Comparison of ENCODE assay signal across 8 cellular contexts in the genomic region with DNA sequence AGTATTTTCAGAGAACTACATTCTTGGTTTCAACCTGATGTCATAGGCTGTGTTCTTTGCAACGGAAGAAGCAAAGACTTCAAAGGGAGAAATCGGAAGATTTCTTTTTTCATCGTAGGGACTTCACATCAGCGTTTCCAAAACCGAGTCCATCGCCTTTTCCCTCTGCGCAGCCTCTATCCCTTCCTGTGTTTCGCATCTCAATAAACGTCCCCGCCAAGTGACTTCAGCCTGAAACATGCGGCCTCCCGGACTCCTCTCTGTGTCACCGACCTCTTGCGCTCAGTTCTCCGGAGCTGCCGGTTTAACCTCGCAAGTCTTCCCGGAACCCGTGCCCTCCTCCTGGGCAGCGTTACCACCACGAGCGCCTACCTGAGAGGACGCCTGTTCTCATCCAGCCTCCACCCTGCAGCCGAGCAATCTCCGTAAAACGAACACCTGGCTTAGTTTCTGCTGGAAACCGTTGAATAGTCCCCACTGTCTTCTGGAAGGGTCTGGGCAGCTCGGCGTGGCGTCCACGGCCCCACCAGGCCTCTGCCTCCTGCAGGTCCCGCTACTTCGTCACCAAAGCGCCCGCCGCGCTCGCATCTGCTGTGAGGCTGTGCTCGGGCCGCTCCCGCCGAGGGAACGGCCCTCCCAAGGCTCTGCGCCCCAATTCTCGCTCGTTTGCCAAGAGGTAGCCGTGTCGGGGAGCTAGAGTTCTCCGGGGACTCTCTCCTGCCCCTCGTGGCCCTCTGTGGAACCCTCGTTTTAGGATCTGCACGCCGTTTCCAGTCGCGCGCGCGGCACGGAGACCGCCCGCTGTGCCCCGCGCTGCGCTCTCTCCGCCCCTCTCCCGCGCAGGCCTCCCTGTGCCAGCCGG. TPM values are rescaled to one million over a fixed set of nuclear protein-coding genes. Genes with fewer than 3 reads are reported as not detected.
DNase-seq lines count a peak whose midpoint lies in the region; ATAC-seq, FAIRE-seq and TF ChIP-seq lines count a peak whose summit lies in the region.

A gene with protein sequence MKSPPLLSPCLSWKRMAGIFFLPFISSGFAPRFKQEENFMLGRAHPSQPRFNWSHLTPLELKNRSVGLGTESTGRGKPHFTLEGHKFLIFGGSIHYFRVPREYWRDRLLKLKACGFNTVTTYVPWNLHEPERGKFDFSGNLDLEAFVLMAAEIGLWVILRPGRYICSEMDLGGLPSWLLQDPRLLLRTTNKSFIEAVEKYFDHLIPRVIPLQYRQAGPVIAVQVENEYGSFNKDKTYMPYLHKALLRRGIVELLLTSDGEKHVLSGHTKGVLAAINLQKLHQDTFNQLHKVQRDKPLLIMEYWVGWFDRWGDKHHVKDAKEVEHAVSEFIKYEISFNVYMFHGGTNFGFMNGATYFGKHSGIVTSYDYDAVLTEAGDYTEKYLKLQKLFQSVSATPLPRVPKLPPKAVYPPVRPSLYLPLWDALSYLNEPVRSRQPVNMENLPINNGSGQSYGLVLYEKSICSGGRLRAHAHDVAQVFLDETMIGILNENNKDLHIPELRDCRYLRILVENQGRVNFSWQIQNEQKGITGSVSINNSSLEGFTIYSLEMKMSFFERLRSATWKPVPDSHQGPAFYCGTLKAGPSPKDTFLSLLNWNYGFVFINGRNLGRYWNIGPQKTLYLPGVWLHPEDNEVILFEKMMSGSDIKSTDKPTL (plus strand): TSS at position 846 of the 862 bp plus-strand sequence. CDS start 362 bp downstream, outside the sequence.

- peak; percentile 65 for DNase-seq in A673 (ENCODE audit: low spot score)
- DNase-seq in activated CD4-positive, alpha-beta T cell treated with anti-CD3 and anti-CD28 coated beads for 48 hours = peak; percentile 87
- DNase-seq in memory B cell (ENCODE audit: low spot score in 2 of 2) = peak; percentile 31 to 38
- peak; percentile 57 for DNase-seq in stimulated activated CD8-positive, alpha-beta memory T cell treated with anti-CD3 and anti-CD28 coated beads, Interleukin-12 subunit alpha, Interleukin-12 subunit beta, amount 100 ng/mL, for 4 hours (ENCODE audit: low read depth)
- no peak for DNase-seq in HTR-8/SVneo (ENCODE audit: insufficient read length, low spot score)

- H3K4me1 ChIP-seq in A673 (ENCODE audit: insufficient read depth, low read length, poor library complexity, severe bottlenecking) = no peaks in the 10 kb centered on the region
- H3K4me1 ChIP-seq in HUES6 (ENCODE audit: control insufficient read depth, insufficient read depth, low read length) = peaks cover 42% of the 10 kb centered on the region

- CTCF ChIA-PET in A673 (lab: Charles Lee) = interaction anchor here (0.7 to 1.3 kb wide), 2 partner anchors 9 to 14 kb away, joined by 3 to 7 read pairs; no protein-coding TSS in a partner anchor

- peak within 1 kb of the TSS; percentile 75 for H3K9ac ChIP-seq in HUES6 (ENCODE audit: low read length)

- 0 out of 2 replicates have a peak, but pooled peaks have one; percentile 51 for TF ChIP-seq CTCF in A673 (conservative IDR thresholded peaks at IDR 0.05; ENCODE audit: low read depth, low read length)

- peaks cover 86% of the 10 kb centered on the region for H3K27me3 Mint-ChIP-seq in dendritic cell treated with granulocyte-macrophage colony-stimulating factor and Interleukin-4, amounts not matched to agents 40 ng/mL and 50 ng/mL, for 4 days
- H3K27me3 Mint-ChIP-seq in memory B cell = peaks cover 38% of the 10 kb centered on the region

- H3K27ac Mint-ChIP-seq in dendritic cell treated with granulocyte-macrophage colony-stimulating factor and Interleukin-4, amounts not matched to agents 40 ng/mL and 50 ng/mL, for 4 days = no peak within 1 kb of the TSS
- H3K27ac Mint-ChIP-seq in memory B cell = no peak within 1 kb of the TSS

- no peak within 1 kb of the TSS for H3K27ac ChIP-seq in A673 (ENCODE audit: low read depth, low read length, poor library complexity, severe bottlenecking)
- peak within 1 kb of the TSS; percentile 44; the same call in 1 of the 2 replicates for H3K27ac ChIP-seq in HUES6 (ENCODE audit: low read depth, low read length)

- H3K4me3 ChIP-seq in A673 (ENCODE audit: low read depth, low read length, poor library complexity, severe bottlenecking) (peak within 1 kb of the TSS; percentile 41), HUES6 (ENCODE audit: low read depth, low read length) (peak within 1 kb of the TSS; percentile 78)

- no peaks in the 10 kb centered on the region for H3K36me3 Mint-ChIP-seq in dendritic cell treated with granulocyte-macrophage colony-stimulating factor and Interleukin-4, amounts not matched to agents 40 ng/mL and 50 ng/mL, for 4 days (ENCODE audit: low read depth)
- no peaks in the 10 kb centered on the region for H3K36me3 Mint-ChIP-seq in memory B cell

- H3K27me3 ChIP-seq in A673 (replicated peaks; ENCODE audit: insufficient read depth, low read depth, low read length, poor library complexity) (peaks cover 90% of the 10 kb centered on the region), HUES6 (ENCODE audit: control insufficient read depth, insufficient read depth, low read length) (peaks cover 25% of the 10 kb centered on the region)

- intact Hi-C loops in A673 (cut with micrococcal nuclease; ENCODE audit: unreplicated experiment) = no loop called here
- intact Hi-C loops in dendritic cell treated with granulocyte-macrophage colony-stimulating factor and Interleukin-4, amounts not matched to agents 40 ng/mL and 50 ng/mL, for 4 days (cut with micrococcal nuclease) = no loop called here

- H3K36me3 ChIP-seq in A673 (ENCODE audit: insufficient read depth, low read length, poor library complexity, severe bottlenecking) = no peaks in the 10 kb centered on the region
- peaks cover 9% of the 10 kb centered on the region; the same call in 1 of the 2 replicates for H3K36me3 ChIP-seq in HUES6 (ENCODE audit: control insufficient read depth, insufficient read depth, low read length)

- ATAC-seq in GM18907 (IDR thresholded peaks at IDR 0.05; ENCODE audit: unreplicated experiment) (peak; percentile 71), memory B cell (ENCODE audit: low read depth) (peak; percentile 85)

- H3K9me3 ChIP-seq in A673 (ENCODE audit: low read depth, low read length, poor library complexity, severe bottlenecking) (no peaks in the 10 kb centered on the region), HUES6 (ENCODE audit: control insufficient read depth, insufficient read depth, low read depth, low read length) (peaks cover 3% of the 10 kb centered on the region; the same call in 1 of the 2 replicates)

- peak within 1 kb of the TSS; percentile 55 for H3K4me3 Mint-ChIP-seq in dendritic cell treated with granulocyte-macrophage colony-stimulating factor and Interleukin-4, amounts not matched to agents 40 ng/mL and 50 ng/mL, for 4 days
- peak within 1 kb of the TSS; percentile 79 for H3K4me3 Mint-ChIP-seq in memory B cell

- BruUV-seq in A673 (replicated peaks; lab: Mats Ljungman, UMichigan) = no TSS peak

- peaks cover 8% of the 10 kb centered on the region for H3K4me1 Mint-ChIP-seq in dendritic cell treated with granulocyte-macrophage colony-stimulating factor and Interleukin-4, amounts not matched to agents 40 ng/mL and 50 ng/mL, for 4 days (ENCODE audit: low read depth)
- H3K4me1 Mint-ChIP-seq in memory B cell = peaks cover 12% of the 10 kb centered on the region

- H3K9me3 Mint-ChIP-seq in dendritic cell treated with granulocyte-macrophage colony-stimulating factor and Interleukin-4, amounts not matched to agents 40 ng/mL and 50 ng/mL, for 4 days = no peaks in the 10 kb centered on the region
- H3K9me3 Mint-ChIP-seq in memory B cell = peaks cover 4% of the 10 kb centered on the region

- no peak for FAIRE-seq in HTR-8/SVneo (lab: Jason Lieb, UNC)

- POLR2A ChIA-PET in A673 (lab: Charles Lee; ENCODE audit: low non-redundant PET) = interaction anchor here (0.6 kb wide), 1 partner anchor 11 kb away, joined by 3 read pairs; no protein-coding TSS in a partner anchor

RNA-seq across cellular contexts. Expression of the gene that starts here (rescaled TPM):
- 0.09 and 0.17 TPM in 2 replicates for total RNA-seq in A673 (2021)

Comparison
In these comparisons a context has a peak if more than half of its experiments do, and no peak if none do; other contexts are left out.
1. Peak in DNase-seq and H3K4me3 ChIP-seq in A673; RNA of the gene not detected or under 1 TPM.